1 cellular context compared by ENCODE assay signal in genomic region chr2:177906041-177906718, GRCh38.
TF ChIP-seq lines count a peak whose summit lies in the region.

No MANE protein-coding gene starts in this region.

TF ChIP-seq in K562, 482 proteins besides CTCF, POLR2A, EP300 and RAD21 (continued from another document and continues in another):
- peak in 1 of 2 experiments; percentile 59; a peak in 1 of 4 replicates for TF ChIP-seq TEAD1 (CRISPR knock-in tag; IDR thresholded peaks at IDR 0.05)
- peak in 1 of 3 experiments; percentile 37 for TF ChIP-seq YY1 (IDR thresholded peaks at IDR 0.05; ENCODE audit: borderline replicate concordance in 1 of 3, control insufficient read depth in 1 of 3, extremely low read depth in 1 of 3, insufficient read depth in 3 of 3, insufficient read length in 1 of 3, insufficient replicate concordance in 2 of 3, low read depth in 1 of 3, low read length in 2 of 3)
- TF ChIP-seq GABPB2 (CRISPR knock-in tag; conservative IDR thresholded peaks at IDR 0.05): 0 out of 2 replicates have a peak, but pooled peaks have one; percentile 19
- no peak for TF ChIP-seq HMGXB4 (CRISPR knock-in tag; IDR thresholded peaks at IDR 0.05)
- TF ChIP-seq HBP1 (CRISPR knock-in tag; IDR thresholded peaks at IDR 0.05): no peak
- no peak for TF ChIP-seq CBFA2T3 (IDR thresholded peaks at IDR 0.05)
- TF ChIP-seq GATAD2B (IDR thresholded peaks at IDR 0.05; ENCODE audit: borderline replicate concordance): no peak
- TF ChIP-seq, protein P1, sequence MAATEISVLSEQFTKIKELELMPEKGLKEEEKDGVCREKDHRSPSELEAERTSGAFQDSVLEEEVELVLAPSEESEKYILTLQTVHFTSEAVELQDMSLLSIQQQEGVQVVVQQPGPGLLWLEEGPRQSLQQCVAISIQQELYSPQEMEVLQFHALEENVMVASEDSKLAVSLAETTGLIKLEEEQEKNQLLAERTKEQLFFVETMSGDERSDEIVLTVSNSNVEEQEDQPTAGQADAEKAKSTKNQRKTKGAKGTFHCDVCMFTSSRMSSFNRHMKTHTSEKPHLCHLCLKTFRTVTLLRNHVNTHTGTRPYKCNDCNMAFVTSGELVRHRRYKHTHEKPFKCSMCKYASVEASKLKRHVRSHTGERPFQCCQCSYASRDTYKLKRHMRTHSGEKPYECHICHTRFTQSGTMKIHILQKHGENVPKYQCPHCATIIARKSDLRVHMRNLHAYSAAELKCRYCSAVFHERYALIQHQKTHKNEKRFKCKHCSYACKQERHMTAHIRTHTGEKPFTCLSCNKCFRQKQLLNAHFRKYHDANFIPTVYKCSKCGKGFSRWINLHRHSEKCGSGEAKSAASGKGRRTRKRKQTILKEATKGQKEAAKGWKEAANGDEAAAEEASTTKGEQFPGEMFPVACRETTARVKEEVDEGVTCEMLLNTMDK (IDR thresholded peaks at IDR 0.05; ENCODE audit: borderline replicate concordance, insufficient read depth, low read depth, low read length, poor library complexity, severe bottlenecking): peak; percentile 38
- TF ChIP-seq EWSR1 (IDR thresholded peaks at IDR 0.05; ENCODE audit: borderline replicate concordance, low read depth, partially characterized antibody): no peak
- TF ChIP-seq CHD2 (IDR thresholded peaks at IDR 0.05; ENCODE audit: low read depth, low read length): no peak
- no peak for TF ChIP-seq LARP7 (IDR thresholded peaks at IDR 0.05)
- no peak for TF ChIP-seq ZNF354B (CRISPR knock-in tag; IDR thresholded peaks at IDR 0.05)
- TF ChIP-seq SMARCC2 (IDR thresholded peaks at IDR 0.05; ENCODE audit: low read depth): no peak
- TF ChIP-seq, protein P2, sequence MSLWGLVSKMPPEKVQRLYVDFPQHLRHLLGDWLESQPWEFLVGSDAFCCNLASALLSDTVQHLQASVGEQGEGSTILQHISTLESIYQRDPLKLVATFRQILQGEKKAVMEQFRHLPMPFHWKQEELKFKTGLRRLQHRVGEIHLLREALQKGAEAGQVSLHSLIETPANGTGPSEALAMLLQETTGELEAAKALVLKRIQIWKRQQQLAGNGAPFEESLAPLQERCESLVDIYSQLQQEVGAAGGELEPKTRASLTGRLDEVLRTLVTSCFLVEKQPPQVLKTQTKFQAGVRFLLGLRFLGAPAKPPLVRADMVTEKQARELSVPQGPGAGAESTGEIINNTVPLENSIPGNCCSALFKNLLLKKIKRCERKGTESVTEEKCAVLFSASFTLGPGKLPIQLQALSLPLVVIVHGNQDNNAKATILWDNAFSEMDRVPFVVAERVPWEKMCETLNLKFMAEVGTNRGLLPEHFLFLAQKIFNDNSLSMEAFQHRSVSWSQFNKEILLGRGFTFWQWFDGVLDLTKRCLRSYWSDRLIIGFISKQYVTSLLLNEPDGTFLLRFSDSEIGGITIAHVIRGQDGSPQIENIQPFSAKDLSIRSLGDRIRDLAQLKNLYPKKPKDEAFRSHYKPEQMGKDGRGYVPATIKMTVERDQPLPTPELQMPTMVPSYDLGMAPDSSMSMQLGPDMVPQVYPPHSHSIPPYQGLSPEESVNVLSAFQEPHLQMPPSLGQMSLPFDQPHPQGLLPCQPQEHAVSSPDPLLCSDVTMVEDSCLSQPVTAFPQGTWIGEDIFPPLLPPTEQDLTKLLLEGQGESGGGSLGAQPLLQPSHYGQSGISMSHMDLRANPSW (CRISPR knock-in tag; IDR thresholded peaks at IDR 0.05): no peak
- TF ChIP-seq, protein P3, sequence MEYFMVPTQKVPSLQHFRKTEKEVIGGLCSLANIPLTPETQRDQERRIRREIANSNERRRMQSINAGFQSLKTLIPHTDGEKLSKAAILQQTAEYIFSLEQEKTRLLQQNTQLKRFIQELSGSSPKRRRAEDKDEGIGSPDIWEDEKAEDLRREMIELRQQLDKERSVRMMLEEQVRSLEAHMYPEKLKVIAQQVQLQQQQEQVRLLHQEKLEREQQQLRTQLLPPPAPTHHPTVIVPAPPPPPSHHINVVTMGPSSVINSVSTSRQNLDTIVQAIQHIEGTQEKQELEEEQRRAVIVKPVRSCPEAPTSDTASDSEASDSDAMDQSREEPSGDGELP (CRISPR knock-in tag; IDR thresholded peaks at IDR 0.05; ENCODE audit: borderline replicate concordance): no peak
- TF ChIP-seq SIRT6 (IDR thresholded peaks at IDR 0.05; ENCODE audit: low read depth, low read length): no peak
- TF ChIP-seq SIX5 (IDR thresholded peaks at IDR 0.05; ENCODE audit: borderline replicate concordance in 1 of 2, insufficient read depth in 1 of 2, low read depth in 1 of 2, low read length in 2 of 2): no peak
- 0 out of 4 replicates have a peak, but pooled peaks of 1 of the 2 experiments have one; percentile 49 for TF ChIP-seq RCOR1 (IDR thresholded peaks at IDR 0.05; ENCODE audit: borderline replicate concordance in 1 of 2, low read depth in 2 of 2, low read length in 2 of 2)
- TF ChIP-seq MYNN (IDR thresholded peaks at IDR 0.05): peak; percentile 63; the same call in 1 of the 2 replicates
- no peak for TF ChIP-seq MYNN (CRISPR knock-in tag; IDR thresholded peaks at IDR 0.05)
- TF ChIP-seq RREB1 (CRISPR knock-in tag; IDR thresholded peaks at IDR 0.05): no peak
- no peak for TF ChIP-seq ZNF561 (CRISPR knock-in tag; conservative IDR thresholded peaks at IDR 0.05)
- TF ChIP-seq ZNF311 (CRISPR knock-in tag; IDR thresholded peaks at IDR 0.05): no peak
- TF ChIP-seq ZNF512 (tag; IDR thresholded peaks at IDR 0.05): no peak
- TF ChIP-seq TAF15 (IDR thresholded peaks at IDR 0.05; ENCODE audit: low read depth, low read length): no peak
- TF ChIP-seq, protein P4, sequence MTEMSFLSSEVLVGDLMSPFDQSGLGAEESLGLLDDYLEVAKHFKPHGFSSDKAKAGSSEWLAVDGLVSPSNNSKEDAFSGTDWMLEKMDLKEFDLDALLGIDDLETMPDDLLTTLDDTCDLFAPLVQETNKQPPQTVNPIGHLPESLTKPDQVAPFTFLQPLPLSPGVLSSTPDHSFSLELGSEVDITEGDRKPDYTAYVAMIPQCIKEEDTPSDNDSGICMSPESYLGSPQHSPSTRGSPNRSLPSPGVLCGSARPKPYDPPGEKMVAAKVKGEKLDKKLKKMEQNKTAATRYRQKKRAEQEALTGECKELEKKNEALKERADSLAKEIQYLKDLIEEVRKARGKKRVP (CRISPR knock-in tag; IDR thresholded peaks at IDR 0.05): no peak
- TF ChIP-seq ILF3 (IDR thresholded peaks at IDR 0.05; ENCODE audit: borderline replicate concordance): no peak
- peak; percentile 20; the same call in 1 of the 2 replicates for TF ChIP-seq MAFK (IDR thresholded peaks at IDR 0.05; ENCODE audit: low read length)
- TF ChIP-seq FOXK2 (conservative IDR thresholded peaks at IDR 0.05 in 1 of 2, IDR thresholded peaks at IDR 0.05 in 1 of 2; ENCODE audit: low read depth in 2 of 2): no peak
- TF ChIP-seq PHF8 (IDR thresholded peaks at IDR 0.05; ENCODE audit: borderline replicate concordance, low read length): no peak
- no peak for TF ChIP-seq NFRKB (IDR thresholded peaks at IDR 0.05; ENCODE audit: low read depth)
- no peak for TF ChIP-seq GTF2A2 (tag; IDR thresholded peaks at IDR 0.05)
- no peak for TF ChIP-seq MBD2 (IDR thresholded peaks at IDR 0.05; ENCODE audit: borderline replicate concordance, low read depth)
- TF ChIP-seq SMC3 (conservative IDR thresholded peaks at IDR 0.05; ENCODE audit: insufficient read depth, low read depth, low read length): peak; percentile 66
- no peak for TF ChIP-seq MTA3 (IDR thresholded peaks at IDR 0.05; ENCODE audit: borderline replicate concordance)
- TF ChIP-seq, protein P5, sequence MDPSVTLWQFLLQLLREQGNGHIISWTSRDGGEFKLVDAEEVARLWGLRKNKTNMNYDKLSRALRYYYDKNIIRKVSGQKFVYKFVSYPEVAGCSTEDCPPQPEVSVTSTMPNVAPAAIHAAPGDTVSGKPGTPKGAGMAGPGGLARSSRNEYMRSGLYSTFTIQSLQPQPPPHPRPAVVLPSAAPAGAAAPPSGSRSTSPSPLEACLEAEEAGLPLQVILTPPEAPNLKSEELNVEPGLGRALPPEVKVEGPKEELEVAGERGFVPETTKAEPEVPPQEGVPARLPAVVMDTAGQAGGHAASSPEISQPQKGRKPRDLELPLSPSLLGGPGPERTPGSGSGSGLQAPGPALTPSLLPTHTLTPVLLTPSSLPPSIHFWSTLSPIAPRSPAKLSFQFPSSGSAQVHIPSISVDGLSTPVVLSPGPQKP (CRISPR knock-in tag; IDR thresholded peaks at IDR 0.05): no peak
- TF ChIP-seq KAT2B (IDR thresholded peaks at IDR 0.05; ENCODE audit: low read depth, low read length): no peak
